8 cellular contexts compared by ENCODE assay signal in the genomic region with DNA sequence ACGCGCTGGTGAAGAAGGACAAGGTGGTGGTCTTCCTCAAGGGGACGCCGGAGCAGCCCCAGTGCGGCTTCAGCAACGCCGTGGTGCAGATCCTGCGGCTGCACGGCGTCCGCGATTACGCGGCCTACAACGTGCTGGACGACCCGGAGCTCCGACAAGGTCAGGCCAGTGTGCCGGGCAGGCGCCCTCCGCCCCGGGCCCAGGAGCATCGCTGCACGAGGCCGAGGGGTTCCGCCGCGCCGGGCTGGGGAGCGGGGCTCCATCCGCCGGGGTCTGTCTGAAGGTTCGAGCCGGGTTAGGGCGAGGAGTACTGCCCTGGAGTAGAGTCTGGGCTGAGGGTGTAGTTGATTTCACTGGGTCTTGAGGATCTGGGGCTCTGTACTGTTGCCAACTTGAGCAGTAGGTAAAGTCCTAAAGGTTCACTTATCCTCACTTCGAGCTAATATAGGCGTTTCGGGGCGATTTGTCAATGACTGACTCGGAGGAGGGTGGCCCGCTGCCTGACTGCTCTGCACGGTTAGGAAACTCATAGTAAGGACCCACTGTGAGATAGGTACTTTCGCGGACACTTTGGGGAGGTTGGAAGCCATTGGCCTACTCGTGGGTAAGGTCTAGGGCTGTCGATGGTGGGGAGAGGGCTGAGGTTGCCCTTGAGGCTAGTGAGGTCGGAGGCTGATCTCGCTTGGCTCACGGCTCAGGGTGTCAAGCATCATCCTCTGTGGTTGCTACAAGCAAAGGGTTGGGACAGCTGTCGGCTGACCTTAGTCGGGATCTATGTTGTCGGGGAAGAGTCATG. TPM values are rescaled to one million over a fixed set of nuclear protein-coding genes. Genes with fewer than 3 reads are reported as not detected.
DNase-seq lines count a peak whose midpoint lies in the region; ATAC-seq and TF ChIP-seq lines count a peak whose summit lies in the region.

No MANE protein-coding gene starts in this region.

- no peak for TF ChIP-seq POLR2A in heart left ventricle (IDR thresholded peaks at IDR 0.05)
- peak; percentile 11 for TF ChIP-seq POLR2A in right lobe of liver (IDR thresholded peaks at IDR 0.05)

- DNase-seq in heart left ventricle (peak in 1 of 5 donors; percentile 54), Right ventricle myocardium inferior (ENCODE audit: missing footprints) (no peak), HK-2 (ENCODE audit: unreplicated experiment) (peak; percentile 24), astrocyte of the cerebellum (ENCODE audit: low read depth) (no peak), right lobe of liver (peak in 2 of 3 donors; percentile 45 to 54), tibial artery (no peak), medulla oblongata (ENCODE audit: extremely low spot score) (no peak), epidermal melanocyte (ENCODE audit: insufficient read length, low spot score) (no peak)

- H3K4me1 ChIP-seq in heart left ventricle (peaks cover 8 to 84% (median 68%) of the 10 kb centered on the region in 12 donors), right lobe of liver (peaks cover 0 to 74% (median 15%) of the 10 kb centered on the region in 4 donors), tibial artery (peaks cover 0 to 65% (median 56%) of the 10 kb centered on the region in 4 donors)

- peak overlapping the region; percentile 72 to 89 (median 82) for H3K27ac ChIP-seq in heart left ventricle
- H3K27ac ChIP-seq in right lobe of liver = peak overlapping the region; percentile 24 to 87 (median 77)
- peak overlapping the region; percentile 88 to 92 for H3K27ac ChIP-seq in tibial artery

- TF ChIP-seq CTCF in heart left ventricle (IDR thresholded peaks at IDR 0.05) (no peak), astrocyte of the cerebellum (IDR thresholded peaks at IDR 0.05; ENCODE audit: low read depth, low read length, missing control alignments) (no peak), right lobe of liver (IDR thresholded peaks at IDR 0.05) (no peak), tibial artery (IDR thresholded peaks at IDR 0.05) (no peak)

- H3K9me3 ChIP-seq in heart left ventricle (no peaks in the 10 kb centered on the region), right lobe of liver (no peaks in the 10 kb centered on the region), tibial artery (no peaks in the 10 kb centered on the region)

- WGBS in heart left ventricle, 4 donors = 1 to 3% (median 1%) methylated on average over 34 to 52 of the region's 52 CpGs
- WGBS in right lobe of liver (ENCODE audit: insufficient coverage, low coverage, low lambda C conversion rate, missing lambda C conversion rate) = 0% methylated on average over 25 of the region's 52 CpGs

- intact Hi-C loops in heart left ventricle (cut with DNase I) (loop anchor here in 3 of 10 donors (5.0 to 10.0 kb wide), 2 partner anchors 443 to 829 kb away; a partner anchor contains a TSS), Right ventricle myocardium inferior (cut with DNase I) (no loop called here), right lobe of liver (cut with DNase I) (no loop called here), tibial artery (cut with DNase I; ENCODE audit: low total_unique reads) (no loop called here)

- H3K27me3 ChIP-seq in heart left ventricle = no peaks in the 10 kb centered on the region
- no peaks in the 10 kb centered on the region for H3K27me3 ChIP-seq in right lobe of liver
- H3K27me3 ChIP-seq in tibial artery = no peaks in the 10 kb centered on the region

- H3K4me3 ChIP-seq in heart left ventricle = peak overlapping the region; percentile 69 to 99 (median 90)
- peak overlapping the region; percentile 87 for H3K4me3 ChIP-seq in astrocyte of the cerebellum (ENCODE audit: low read depth, low read length)
- peak overlapping the region; percentile 80 to 91 (median 83) for H3K4me3 ChIP-seq in right lobe of liver
- H3K4me3 ChIP-seq in tibial artery = peak overlapping the region; percentile 94 to 95

- ATAC-seq in heart left ventricle (no peak), Right ventricle myocardium inferior (no peak), right lobe of liver (no peak)

- in situ Hi-C loops in astrocyte of the cerebellum (cut with HindIII; ENCODE audit: low sequenced_read_pairs) = no loop called here

- H3K36me3 ChIP-seq in heart left ventricle (peaks cover 0 to 10% (median 0%) of the 10 kb centered on the region in 9 donors), right lobe of liver (no peaks in the 10 kb centered on the region), tibial artery (no peaks in the 10 kb centered on the region)

RNA-seq across cellular contexts. Expression of a gene that starts 0.6 kb away (rescaled TPM):
- total RNA-seq in heart left ventricle (100 to 1,000 TPM in 1 of 9 donors, 10 to 100 TPM in 8; 60.8 to 113 (median 78.5) TPM), Right ventricle myocardium inferior (84.7 TPM), right lobe of liver (10 to 100 TPM; 31.4 to 48.5 (median 40.2) TPM)
- polyA plus RNA-seq in heart left ventricle = 10 to 100 TPM; 64.4 to 98.3 TPM

RNA-seq across cellular contexts. Expression of a gene that starts 19.0 kb away (rescaled TPM):
- 10 to 100 TPM in 5 of 9 donors, 1 to 10 TPM in 4; 6.2 to 16.9 (median 10.3) TPM for total RNA-seq in heart left ventricle
- 1 to 10 TPM; 3.1 to 3.9 TPM for polyA plus RNA-seq in heart left ventricle
- 16.5 TPM for total RNA-seq in Right ventricle myocardium inferior
- 10 to 100 TPM in 1 of 6 experiments, 1 to 10 TPM in 5; 3.7 to 11.6 (median 5.0) TPM for total RNA-seq in right lobe of liver

Comparison
In these comparisons a context has a peak if more than half of its experiments do, and no peak if none do; other contexts are left out.
1. DNase-seq: peak in HK-2 (single experiment) and right lobe of liver (2 of 3); none in Right ventricle myocardium inferior (single experiment), astrocyte of the cerebellum (single experiment), tibial artery (0 of 2), medulla oblongata (single experiment) and epidermal melanocyte (single experiment).
2. Peak in every context shown above with its lines, with median percentiles within 50 percentile points of each other: H3K27ac ChIP-seq and H3K4me3 ChIP-seq.